In genomic region chr2:71276311-71277158, GRCh38 we compare ENCODE assay signal across 8 cellular contexts. TPM values are rescaled to one million over a fixed set of nuclear protein-coding genes. Genes with fewer than 3 reads are reported as not detected.
DNase-seq lines count a peak whose midpoint lies in the region; ATAC-seq and TF ChIP-seq lines count a peak whose summit lies in the region.

No MANE protein-coding gene starts in this region.

- H3K4me1 Mint-ChIP-seq in activated naive CD8-positive, alpha-beta T cell treated with anti-CD3 and anti-CD28 coated beads, Interleukin-2, amount 50 U/mL, for 24 hours: peaks cover 18% of the 10 kb centered on the region

- H3K79me2 ChIP-seq in parathyroid adenoma: no peaks in the 10 kb centered on the region

- peaks cover 0 to 40% (median 17%) of the 10 kb centered on the region in 12 donors for H3K4me1 ChIP-seq in heart left ventricle
- no peaks in the 10 kb centered on the region for H3K4me1 ChIP-seq in parathyroid adenoma
- peaks cover 6% of the 10 kb centered on the region for H3K4me1 ChIP-seq in thymus (ENCODE audit: control insufficient read depth, insufficient read depth, low read length)

- H3K27ac Mint-ChIP-seq in activated naive CD8-positive, alpha-beta T cell treated with anti-CD3 and anti-CD28 coated beads, Interleukin-2, amount 50 U/mL, for 24 hours: no peak overlapping the region

- H3K36me3 Mint-ChIP-seq in activated naive CD8-positive, alpha-beta T cell treated with anti-CD3 and anti-CD28 coated beads, Interleukin-2, amount 50 U/mL, for 24 hours (ENCODE audit: low read depth): no peaks in the 10 kb centered on the region

- H3K27ac ChIP-seq in heart left ventricle (peak overlapping the region; percentile 62 to 94 (median 89)), parathyroid adenoma (no peak overlapping the region), thymus (ENCODE audit: low read depth) (no peak overlapping the region)

- H3K4me3 ChIP-seq in MG63: peak overlapping the region; percentile 75
- peak overlapping the region; percentile 37 to 83 (median 64) for H3K4me3 ChIP-seq in heart left ventricle
- peak overlapping the region; percentile 49 for H3K4me3 ChIP-seq in parathyroid adenoma (ENCODE audit: low read depth, low read length)
- peak overlapping the region; percentile 45 for H3K4me3 ChIP-seq in thymus (ENCODE audit: low read length)

- H3K27me3 ChIP-seq in MG63: no peaks in the 10 kb centered on the region
- H3K27me3 ChIP-seq in heart left ventricle: peaks cover 0 to 14% (median 0%) of the 10 kb centered on the region in 9 donors
- H3K27me3 ChIP-seq in parathyroid adenoma (ENCODE audit: control insufficient read depth, insufficient read depth, low read length): no peaks in the 10 kb centered on the region
- H3K27me3 ChIP-seq in thymus (ENCODE audit: control insufficient read depth, insufficient read depth): peaks cover 28% of the 10 kb centered on the region

- WGBS in heart left ventricle, 4 donors: 0 to 2% (median 1%) methylated on average over 24 to 93 of the region's 93 CpGs
- WGBS in thymus: 1% methylated on average over 93 of the region's 93 CpGs

- peak overlapping the region; percentile 90 for H3K4me2 ChIP-seq in parathyroid adenoma (ENCODE audit: low read length)

- DNase-seq in G401 (ENCODE audit: low spot score): peak; percentile 94
- peak; percentile 85 for DNase-seq in H4 (ENCODE audit: low spot score)
- peak; percentile 94 for DNase-seq in MG63
- DNase-seq in SW 1271 (lab: John Stamatoyannopoulos, UW): peak; percentile 70 to 89
- DNase-seq in activated naive CD8-positive, alpha-beta T cell treated with anti-CD3 and anti-CD28 coated beads, Interleukin-2, amount 50 U/mL, for 24 hours: peak; percentile 94
- DNase-seq in heart left ventricle: peak; percentile 91 to 95 (median 94)

- H3K9ac ChIP-seq in parathyroid adenoma: no peak overlapping the region

- H3K27me3 Mint-ChIP-seq in activated naive CD8-positive, alpha-beta T cell treated with anti-CD3 and anti-CD28 coated beads, Interleukin-2, amount 50 U/mL, for 24 hours: peaks cover 82% of the 10 kb centered on the region

- intact Hi-C loops in heart left ventricle (cut with DNase I): loop anchor here in 7 of 10 donors (1.0 to 5.0 kb wide), 5 partner anchors 34 to 56 kb away; partner anchors contain the start of genes PAIP2B (in 7 of the 7) and ZNF638 (in 3 of the 7)

- H2AFZ ChIP-seq in parathyroid adenoma: peak overlapping the region; percentile 71

- H3K36me3 ChIP-seq in MG63: no peaks in the 10 kb centered on the region
- no peaks in the 10 kb centered on the region for H3K36me3 ChIP-seq in heart left ventricle
- no peaks in the 10 kb centered on the region for H3K36me3 ChIP-seq in parathyroid adenoma (ENCODE audit: control insufficient read depth, insufficient read depth, low read length)
- no peaks in the 10 kb centered on the region for H3K36me3 ChIP-seq in thymus (ENCODE audit: control insufficient read depth, insufficient read depth)

- ATAC-seq in activated naive CD8-positive, alpha-beta T cell treated with anti-CD3 and anti-CD28 coated beads, Interleukin-2, amount 50 U/mL, for 24 hours: peak; percentile 99
- peak; percentile 89 to 99 (median 96) for ATAC-seq in heart left ventricle

- in situ Hi-C loops in G401 (cut with HindIII; ENCODE audit: low sequenced_read_pairs): no loop called here

- peak in 3 of 12 donors; percentile 13 to 15 (median 14) for TF ChIP-seq CTCF in heart left ventricle (IDR thresholded peaks at IDR 0.05)
- no peak for TF ChIP-seq CTCF in parathyroid adenoma (IDR thresholded peaks at IDR 0.05)

- peak; percentile 68 to 94 for TF ChIP-seq POLR2A in heart left ventricle (IDR thresholded peaks at IDR 0.05)

- no peaks in the 10 kb centered on the region for H3K9me3 ChIP-seq in MG63
- H3K9me3 ChIP-seq in heart left ventricle: peaks cover 0 to 5% (median 0%) of the 10 kb centered on the region in 12 donors
- H3K9me3 ChIP-seq in parathyroid adenoma (ENCODE audit: control insufficient read depth, low read length): no peaks in the 10 kb centered on the region
- H3K9me3 ChIP-seq in thymus (ENCODE audit: control insufficient read depth): peaks cover 1% of the 10 kb centered on the region

- H3K9me3 Mint-ChIP-seq in activated naive CD8-positive, alpha-beta T cell treated with anti-CD3 and anti-CD28 coated beads, Interleukin-2, amount 50 U/mL, for 24 hours: no peaks in the 10 kb centered on the region

- peak overlapping the region; percentile 79 for H3K4me3 Mint-ChIP-seq in activated naive CD8-positive, alpha-beta T cell treated with anti-CD3 and anti-CD28 coated beads, Interleukin-2, amount 50 U/mL, for 24 hours

RNA-seq across cellular contexts. Expression of gene PAIP2B, which starts 49.6 kb away (rescaled TPM):
- 1.1 and 2.4 TPM in 2 replicates for total RNA-seq in G401 (2014; rRNA removed; shearing (Covaris generic))
- 1.1 and 1.7 TPM in 2 replicates for total RNA-seq in H4 (2014; rRNA removed; shearing (Covaris generic))
- total RNA-seq in MG63 (2014; rRNA removed; shearing (Covaris generic); ENCODE audit: low replicate concordance): 0.03 TPM in 1 of 2 replicates, not detected in the other
- total RNA-seq in heart left ventricle: 10 to 100 TPM; 38.3 to 89.0 (median 53.2) TPM
- polyA plus RNA-seq in heart left ventricle (10 to 100 TPM; 11.9 to 22.2 TPM), thymus (2.2 TPM)

RNA-seq across cellular contexts. Expression of gene ZNF638, which starts 55.0 kb away (rescaled TPM):
- total RNA-seq in G401 (2014; rRNA removed; shearing (Covaris generic)): 94.2 and 106 TPM in 2 replicates
- total RNA-seq in H4 (2014; rRNA removed; shearing (Covaris generic)): 62.4 and 65.2 TPM in 2 replicates
- total RNA-seq in MG63 (2014; rRNA removed; shearing (Covaris generic); ENCODE audit: low replicate concordance): 40.0 and 48.4 TPM in 2 replicates
- 100 to 1,000 TPM in 1 of 9 donors, 10 to 100 TPM in 8; 61.1 to 100 (median 84.1) TPM for total RNA-seq in heart left ventricle
- polyA plus RNA-seq in heart left ventricle (100 to 1,000 TPM in 1 of 2 donors, 10 to 100 TPM in 1; 48.6 to 118 TPM), thymus (210 TPM)

Comparison
In these comparisons a context has a peak if more than half of its experiments do, and no peak if none do; other contexts are left out.
1. H3K27ac ChIP-seq: peak in heart left ventricle (12 of 12); none in parathyroid adenoma (single experiment) and thymus (single experiment).
2. RNA of gene PAIP2B, which starts 49.6 kb away (total RNA-seq): 38.3 to 89.0 TPM in heart left ventricle; 1.1 to 2.4 TPM in G401, 1.1 to 1.7 TPM in H4 and 0.03 TPM in MG63; every median in the first group is over 10 times any median in the second.
3. Peak in every context shown above with its lines, with median percentiles within 50 percentile points of each other: DNase-seq and H3K4me3 ChIP-seq.